In genomic region chr1:64900916-64901315, GRCh38 we compare ENCODE assay signal across 30 cellular contexts.
DNase-seq lines count a peak whose midpoint lies in the region; ATAC-seq, FAIRE-seq and TF ChIP-seq lines count a peak whose summit lies in the region.
"Had no signal": no experiment of that assay in that cellular context is flagged by ENCODE, and none has a peak within 500 bp of the region (broad histone marks: within the 10 kb centered on the region; RNA-seq: fewer than 3 reads in every experiment).

No MANE protein-coding gene starts in this region.

- no peak for DNase-seq in natural killer cell
- no peak for DNase-seq in natural killer cell treated with Interleukin-12 subunit alpha and Interleukin-12 subunit beta and Interleukin-15 and Interleukin-18, amount 100 ng/mL, for 72 hours (ENCODE audit: low spot score)
- DNase-seq in activated B cell treated with CpG ODN at 0.5 μM for 24 hours = no peak
- peak; percentile 56 for DNase-seq in mesendoderm
- no peak for DNase-seq in smooth muscle cell (lab: John Stamatoyannopoulos, UW; ENCODE audit: unreplicated experiment)
- DNase-seq in frontal cortex (ENCODE audit: low spot score in 2 of 2) = no peak
- DNase-seq in NCI-H1105 (lab: John Stamatoyannopoulos, UW) = no peak
- no peak for DNase-seq in NCI-H510A (lab: John Stamatoyannopoulos, UW)
- DNase-seq: activated CD4-positive, alpha-beta T cell treated with anti-CD3 and anti-CD28 coated beads, Interleukin-2, amount 10 ng/mL, durations not matched to agents 7 days and 5 days; activated gamma-delta T cell treated with Interleukin-2 at 50 U/mL for 16 hours; activated T-cell treated with anti-CD3 and anti-CD28 coated beads, Interleukin-2, amount 50 U/mL, for 24 hours; BE2C; DMS79 treated with DMSO at 0.1 percent for 48 hours; erythroblast; head of caudate nucleus; KG1; kidney glomerular epithelial cell; MG63; NCI-H446; OCI-M1; pancreas; right cardiac atrium; stimulated activated CD4-positive, alpha-beta T cell treated with anti-CD3 and anti-CD28 coated beads, Interleukin-12 subunit alpha, Interleukin-12 subunit beta, amount 100 ng/mL, for 4 hours; stimulated activated CD4-positive, alpha-beta T cell treated with anti-CD3 and anti-CD28 coated beads, Interleukin-4, amount 100 ng/mL, for 1 hour had no signal

- H3K36me3 Mint-ChIP-seq in natural killer cell = no peaks in the 10 kb centered on the region
- H3K36me3 Mint-ChIP-seq in natural killer cell treated with Interleukin-12 subunit alpha and Interleukin-12 subunit beta and Interleukin-15 and Interleukin-18, amount 100 ng/mL, for 72 hours = no peaks in the 10 kb centered on the region
- H3K36me3 Mint-ChIP-seq in activated B cell treated with CpG ODN at 0.5 μM for 24 hours (ENCODE audit: low read depth) = peaks cover 3% of the 10 kb centered on the region
- H3K36me3 Mint-ChIP-seq: brain, type B pancreatic cell had no signal

- H3K4me3 Mint-ChIP-seq in natural killer cell (no peak overlapping the region), activated B cell treated with CpG ODN at 0.5 μM for 24 hours (no peak overlapping the region)
- H3K4me3 Mint-ChIP-seq in natural killer cell treated with Interleukin-12 subunit alpha and Interleukin-12 subunit beta and Interleukin-15 and Interleukin-18, amount 100 ng/mL, for 72 hours = no peak overlapping the region
- H3K4me3 Mint-ChIP-seq: activated CD4-positive, alpha-beta T cell treated with anti-CD3 and anti-CD28 coated beads, Interleukin-2, amount 10 ng/mL, durations not matched to agents 7 days and 5 days; activated T-cell treated with anti-CD3 and anti-CD28 coated beads, Interleukin-2, amount 50 U/mL, for 24 hours; brain; T-helper 2 cell treated with Interferon-gamma antibody and Interleukin-4, amounts not matched to agents 5 μg/mL and 100 μg/mL, for 36 hours; type B pancreatic cell had no signal

- peak overlapping the region; percentile 32 for H3K18ac ChIP-seq in mesendoderm (ENCODE audit: low read length)

- no peaks in the 10 kb centered on the region for H3K27me3 Mint-ChIP-seq in natural killer cell (ENCODE audit: low read depth in 2 of 2)
- no peaks in the 10 kb centered on the region for H3K27me3 Mint-ChIP-seq in natural killer cell treated with Interleukin-12 subunit alpha and Interleukin-12 subunit beta and Interleukin-15 and Interleukin-18, amount 100 ng/mL, for 72 hours
- no peaks in the 10 kb centered on the region for H3K27me3 Mint-ChIP-seq in activated B cell treated with CpG ODN at 0.5 μM for 24 hours
- H3K27me3 Mint-ChIP-seq: activated CD4-positive, alpha-beta T cell treated with anti-CD3 and anti-CD28 coated beads, Interleukin-2, amount 10 ng/mL, durations not matched to agents 7 days and 5 days; activated T-cell treated with anti-CD3 and anti-CD28 coated beads, Interleukin-2, amount 50 U/mL, for 24 hours; type B pancreatic cell had no signal

- CTCF ChIA-PET in activated B cell treated with CpG ODN at 0.5 μM for 24 hours (lab: Charles Lee) = no interaction called here

- no peaks in the 10 kb centered on the region for H3K9me3 ChIP-seq in smooth muscle cell (replicated peaks; ENCODE audit: low read depth)
- H3K9me3 ChIP-seq: BE2C, MG63, pancreas had no signal

- H3K4me3 ChIP-seq in mesendoderm (ENCODE audit: low read length) = no peak overlapping the region
- no peak overlapping the region for H3K4me3 ChIP-seq in smooth muscle cell
- H3K4me3 ChIP-seq: MG63, pancreas had no signal

- H3K4me2 ChIP-seq in mesendoderm (ENCODE audit: low read length) (no peak overlapping the region), smooth muscle cell (no peak overlapping the region)

- H3K4me1 Mint-ChIP-seq in natural killer cell (peaks cover 94 to 96% of the 10 kb centered on the region in 2 donors), activated B cell treated with CpG ODN at 0.5 μM for 24 hours (peaks cover 94% of the 10 kb centered on the region)
- peaks cover 77 to 90% of the 10 kb centered on the region in 2 donors for H3K4me1 Mint-ChIP-seq in natural killer cell treated with Interleukin-12 subunit alpha and Interleukin-12 subunit beta and Interleukin-15 and Interleukin-18, amount 100 ng/mL, for 72 hours (ENCODE audit: low read depth in 2 of 2)

- peaks cover 33% of the 10 kb centered on the region for H4K20me1 ChIP-seq in smooth muscle cell (ENCODE audit: low read depth)

- H2AFZ ChIP-seq in smooth muscle cell (ENCODE audit: low read depth) = no peak overlapping the region

- no peak overlapping the region for H3K23ac ChIP-seq in mesendoderm (ENCODE audit: low read length)

- POLR2A ChIA-PET in activated B cell treated with CpG ODN at 0.5 μM for 24 hours (lab: Charles Lee) = no interaction called here

- ATAC-seq in natural killer cell = no peak
- no peak for ATAC-seq in natural killer cell treated with Interleukin-12 subunit alpha and Interleukin-12 subunit beta and Interleukin-15 and Interleukin-18, amount 100 ng/mL, for 72 hours
- ATAC-seq in activated B cell treated with CpG ODN at 0.5 μM for 24 hours (ENCODE audit: low read depth) = no peak
- ATAC-seq: pancreas, right cardiac atrium, Right ventricle myocardium inferior had no signal

- H3K4ac ChIP-seq in mesendoderm (ENCODE audit: low read depth, low read length) = no peak overlapping the region

- H3K56ac ChIP-seq in mesendoderm (ENCODE audit: low read length) = no peak overlapping the region

- H2BK15ac ChIP-seq in mesendoderm (replicated peaks; ENCODE audit: low read depth) = no peak overlapping the region

- intact Hi-C loops in natural killer cell (cut with micrococcal nuclease) = loop anchor here (2.0 kb wide), 1 partner anchor 14 kb away; no protein-coding TSS in a partner anchor
- intact Hi-C loops in activated B cell treated with CpG ODN at 0.5 μM for 24 hours (cut with micrococcal nuclease) = no loop called here

- H3K27me3 ChIP-seq in mesendoderm (ENCODE audit: insufficient read depth, low read length, poor library complexity) (no peaks in the 10 kb centered on the region), smooth muscle cell (ENCODE audit: low read depth) (no peaks in the 10 kb centered on the region)
- H3K27me3 ChIP-seq: BE2C, MG63, pancreas had no signal

- TF ChIP-seq CTCF in natural killer cell (IDR thresholded peaks at IDR 0.05) (no peak), activated B cell treated with CpG ODN at 0.5 μM for 24 hours (IDR thresholded peaks at IDR 0.05) (no peak), smooth muscle cell (IDR thresholded peaks at IDR 0.05; ENCODE audit: borderline replicate concordance, insufficient read depth, poor library complexity, severe bottlenecking) (no peak)

- no peak overlapping the region for H2BK5ac ChIP-seq in mesendoderm (ENCODE audit: low read length)

- H3K9me3 Mint-ChIP-seq in natural killer cell = peaks cover 0 to 2% of the 10 kb centered on the region in 2 donors
- H3K9me3 Mint-ChIP-seq in natural killer cell treated with Interleukin-12 subunit alpha and Interleukin-12 subunit beta and Interleukin-15 and Interleukin-18, amount 100 ng/mL, for 72 hours = peaks cover 3% of the 10 kb centered on the region
- no peaks in the 10 kb centered on the region for H3K9me3 Mint-ChIP-seq in activated B cell treated with CpG ODN at 0.5 μM for 24 hours
- H3K9me3 Mint-ChIP-seq: activated CD4-positive, alpha-beta T cell treated with anti-CD3 and anti-CD28 coated beads, Interleukin-2, amount 10 ng/mL, durations not matched to agents 7 days and 5 days; activated T-cell treated with anti-CD3 and anti-CD28 coated beads, Interleukin-2, amount 50 U/mL, for 24 hours; brain; T-helper 2 cell treated with Interferon-gamma antibody and Interleukin-4, amounts not matched to agents 5 μg/mL and 100 μg/mL, for 36 hours had no signal

- H4K8ac ChIP-seq in mesendoderm (ENCODE audit: low read depth, low read length) = no peak overlapping the region

- H3K36me3 ChIP-seq in mesendoderm (ENCODE audit: control insufficient read depth, insufficient read depth, low read length) = no peaks in the 10 kb centered on the region
- no peaks in the 10 kb centered on the region for H3K36me3 ChIP-seq in smooth muscle cell (ENCODE audit: low read depth)
- H3K36me3 ChIP-seq: BE2C, MG63, pancreas had no signal

- no peak overlapping the region for H4K5ac ChIP-seq in mesendoderm (ENCODE audit: low read length)

- peaks cover 3% of the 10 kb centered on the region for H3K79me1 ChIP-seq in mesendoderm (ENCODE audit: low read length)

- no peak overlapping the region for H2BK120ac ChIP-seq in mesendoderm (ENCODE audit: low read depth, low read length)

- peaks cover 17% of the 10 kb centered on the region for H3F3A ChIP-seq in smooth muscle cell (ENCODE audit: low read depth)

- peak overlapping the region; percentile 86 to 93 for H3K27ac Mint-ChIP-seq in natural killer cell
- H3K27ac Mint-ChIP-seq in natural killer cell treated with Interleukin-12 subunit alpha and Interleukin-12 subunit beta and Interleukin-15 and Interleukin-18, amount 100 ng/mL, for 72 hours = peak overlapping the region in 1 of 2 donors; percentile 55
- H3K27ac Mint-ChIP-seq in activated B cell treated with CpG ODN at 0.5 μM for 24 hours = peak overlapping the region; percentile 33
- H3K27ac Mint-ChIP-seq: activated CD4-positive, alpha-beta T cell treated with anti-CD3 and anti-CD28 coated beads, Interleukin-2, amount 10 ng/mL, durations not matched to agents 7 days and 5 days; brain; T-helper 2 cell treated with Interferon-gamma antibody and Interleukin-4, amounts not matched to agents 5 μg/mL and 100 μg/mL, for 36 hours; type B pancreatic cell had no signal

- FAIRE-seq in frontal cortex (lab: Jason Lieb, UNC) = no peak
- FAIRE-seq: A204.1, HTR-8/SVneo, pancreas had no signal

- H3K9ac ChIP-seq in mesendoderm (ENCODE audit: low read length) = no peak overlapping the region
- peak overlapping the region; percentile 52 for H3K9ac ChIP-seq in smooth muscle cell (ENCODE audit: low read depth)

- no CpG with 5 or more reads among the region's 2 CpGs for WGBS in mesendoderm (ENCODE audit: extremely low coverage, insufficient coverage, low lambda C conversion rate)
- 64% methylated on average over 2 of the region's 2 CpGs for WGBS in smooth muscle cell (ENCODE audit: low lambda C conversion rate)

- no peak overlapping the region for H3K27ac ChIP-seq in mesendoderm (ENCODE audit: low read depth, low read length)
- H3K27ac ChIP-seq in smooth muscle cell (ENCODE audit: low read depth) = peak overlapping the region; percentile 97

- H2AK5ac ChIP-seq in mesendoderm (ENCODE audit: low read length) = no peak overlapping the region

- H3K79me2 ChIP-seq in mesendoderm (ENCODE audit: control insufficient read depth, insufficient read depth, low read length) = no peaks in the 10 kb centered on the region
- peaks cover 55% of the 10 kb centered on the region for H3K79me2 ChIP-seq in smooth muscle cell (ENCODE audit: low read depth)

- H3K4me1 ChIP-seq in mesendoderm (ENCODE audit: control insufficient read depth, low read depth, low read length) (peaks cover 8% of the 10 kb centered on the region), smooth muscle cell (ENCODE audit: low read depth) (peaks cover 16% of the 10 kb centered on the region)
